Comparison of ENCODE assay signal across 1 cellular context in the genomic region with DNA sequence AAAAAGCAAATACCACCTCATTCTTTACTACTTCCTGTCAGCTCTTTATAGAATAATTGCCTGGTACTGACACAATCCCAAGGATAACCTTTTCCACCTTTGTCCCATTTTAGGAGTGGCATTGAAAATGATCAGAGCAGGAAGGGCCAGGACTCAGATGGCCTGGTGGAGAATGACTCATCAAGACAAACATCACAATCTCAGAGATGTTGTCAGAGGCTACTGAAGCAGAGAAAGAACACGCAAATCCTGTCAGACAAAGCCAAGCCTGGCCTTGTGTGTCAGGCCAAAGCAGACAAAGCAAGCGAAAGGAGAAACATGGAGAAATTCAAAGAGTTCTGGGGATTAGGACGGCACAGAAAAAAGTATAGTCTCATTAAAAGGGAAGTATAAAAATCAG.
TF ChIP-seq lines count a peak whose summit lies in the region.

No MANE protein-coding gene starts in this region.

TF ChIP-seq in HepG2, 621 proteins besides CTCF, POLR2A, EP300 and RAD21 (continued from another document and continues in another):
- TF ChIP-seq, protein P1, sequence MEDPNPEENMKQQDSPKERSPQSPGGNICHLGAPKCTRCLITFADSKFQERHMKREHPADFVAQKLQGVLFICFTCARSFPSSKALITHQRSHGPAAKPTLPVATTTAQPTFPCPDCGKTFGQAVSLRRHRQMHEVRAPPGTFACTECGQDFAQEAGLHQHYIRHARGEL (CRISPR knock-in tag; IDR thresholded peaks at IDR 0.05), result no peak
- TF ChIP-seq, protein P2, sequence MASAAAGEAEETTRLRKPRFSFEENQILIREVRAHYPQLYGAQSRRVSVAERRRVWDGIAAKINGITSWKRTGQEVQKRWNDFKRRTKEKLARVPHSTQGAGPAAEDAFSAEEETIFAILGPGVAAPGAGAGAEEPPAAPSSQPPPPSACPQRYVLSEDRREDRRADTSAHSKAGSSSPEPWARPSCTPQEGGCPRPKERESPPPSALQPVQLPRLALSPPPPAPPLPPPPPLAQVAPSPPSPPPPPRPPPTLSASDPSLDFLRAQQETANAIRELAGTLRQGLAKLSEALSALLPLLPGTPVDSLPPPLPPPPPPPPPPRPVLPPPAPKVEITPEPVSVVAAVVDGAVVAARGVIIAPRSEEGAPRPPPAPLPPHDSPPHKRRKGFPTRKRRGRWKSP (CRISPR knock-in tag; IDR thresholded peaks at IDR 0.05), result peak; percentile 45; the same call in 1 of the 2 replicates
- no peak for TF ChIP-seq NFE2L1 (CRISPR knock-in tag; IDR thresholded peaks at IDR 0.05; ENCODE audit: borderline replicate concordance)
- TF ChIP-seq ZNF124 (CRISPR knock-in tag; IDR thresholded peaks at IDR 0.05), result peak; percentile 60; the same call in 1 of the 2 replicates
- TF ChIP-seq, protein P3, sequence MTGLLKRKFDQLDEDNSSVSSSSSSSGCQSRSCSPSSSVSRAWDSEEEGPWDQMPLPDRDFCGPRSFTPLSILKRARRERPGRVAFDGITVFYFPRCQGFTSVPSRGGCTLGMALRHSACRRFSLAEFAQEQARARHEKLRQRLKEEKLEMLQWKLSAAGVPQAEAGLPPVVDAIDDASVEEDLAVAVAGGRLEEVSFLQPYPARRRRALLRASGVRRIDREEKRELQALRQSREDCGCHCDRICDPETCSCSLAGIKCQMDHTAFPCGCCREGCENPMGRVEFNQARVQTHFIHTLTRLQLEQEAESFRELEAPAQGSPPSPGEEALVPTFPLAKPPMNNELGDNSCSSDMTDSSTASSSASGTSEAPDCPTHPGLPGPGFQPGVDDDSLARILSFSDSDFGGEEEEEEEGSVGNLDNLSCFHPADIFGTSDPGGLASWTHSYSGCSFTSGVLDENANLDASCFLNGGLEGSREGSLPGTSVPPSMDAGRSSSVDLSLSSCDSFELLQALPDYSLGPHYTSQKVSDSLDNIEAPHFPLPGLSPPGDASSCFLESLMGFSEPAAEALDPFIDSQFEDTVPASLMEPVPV (CRISPR knock-in tag; IDR thresholded peaks at IDR 0.05), result no peak
- TF ChIP-seq MATR3 (CRISPR knock-in tag; IDR thresholded peaks at IDR 0.05), result no peak
- 0 out of 2 replicates have a peak, but pooled peaks have one; percentile 14 for TF ChIP-seq RARG (CRISPR knock-in tag; IDR thresholded peaks at IDR 0.05; ENCODE audit: low read depth)
- TF ChIP-seq ZNF558 (CRISPR knock-in tag; IDR thresholded peaks at IDR 0.05; ENCODE audit: borderline replicate concordance), result no peak
- TF ChIP-seq MTF2 (CRISPR knock-in tag; IDR thresholded peaks at IDR 0.05; ENCODE audit: borderline replicate concordance), result no peak
- peak; percentile 94 for TF ChIP-seq JUN (CRISPR knock-in tag; IDR thresholded peaks at IDR 0.05)
- TF ChIP-seq, protein P4, sequence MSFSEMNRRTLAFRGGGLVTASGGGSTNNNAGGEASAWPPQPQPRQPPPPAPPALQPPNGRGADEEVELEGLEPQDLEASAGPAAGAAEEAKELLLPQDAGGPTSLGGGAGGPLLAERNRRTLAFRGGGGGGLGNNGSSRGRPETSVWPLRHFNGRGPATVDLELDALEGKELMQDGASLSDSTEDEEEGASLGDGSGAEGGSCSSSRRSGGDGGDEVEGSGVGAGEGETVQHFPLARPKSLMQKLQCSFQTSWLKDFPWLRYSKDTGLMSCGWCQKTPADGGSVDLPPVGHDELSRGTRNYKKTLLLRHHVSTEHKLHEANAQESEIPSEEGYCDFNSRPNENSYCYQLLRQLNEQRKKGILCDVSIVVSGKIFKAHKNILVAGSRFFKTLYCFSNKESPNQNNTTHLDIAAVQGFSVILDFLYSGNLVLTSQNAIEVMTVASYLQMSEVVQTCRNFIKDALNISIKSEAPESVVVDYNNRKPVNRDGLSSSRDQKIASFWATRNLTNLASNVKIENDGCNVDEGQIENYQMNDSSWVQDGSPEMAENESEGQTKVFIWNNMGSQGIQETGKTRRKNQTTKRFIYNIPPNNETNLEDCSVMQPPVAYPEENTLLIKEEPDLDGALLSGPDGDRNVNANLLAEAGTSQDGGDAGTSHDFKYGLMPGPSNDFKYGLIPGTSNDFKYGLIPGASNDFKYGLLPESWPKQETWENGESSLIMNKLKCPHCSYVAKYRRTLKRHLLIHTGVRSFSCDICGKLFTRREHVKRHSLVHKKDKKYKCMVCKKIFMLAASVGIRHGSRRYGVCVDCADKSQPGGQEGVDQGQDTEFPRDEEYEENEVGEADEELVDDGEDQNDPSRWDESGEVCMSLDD (CRISPR knock-in tag; IDR thresholded peaks at IDR 0.05; ENCODE audit: borderline replicate concordance), result no peak
- TF ChIP-seq, protein P5, sequence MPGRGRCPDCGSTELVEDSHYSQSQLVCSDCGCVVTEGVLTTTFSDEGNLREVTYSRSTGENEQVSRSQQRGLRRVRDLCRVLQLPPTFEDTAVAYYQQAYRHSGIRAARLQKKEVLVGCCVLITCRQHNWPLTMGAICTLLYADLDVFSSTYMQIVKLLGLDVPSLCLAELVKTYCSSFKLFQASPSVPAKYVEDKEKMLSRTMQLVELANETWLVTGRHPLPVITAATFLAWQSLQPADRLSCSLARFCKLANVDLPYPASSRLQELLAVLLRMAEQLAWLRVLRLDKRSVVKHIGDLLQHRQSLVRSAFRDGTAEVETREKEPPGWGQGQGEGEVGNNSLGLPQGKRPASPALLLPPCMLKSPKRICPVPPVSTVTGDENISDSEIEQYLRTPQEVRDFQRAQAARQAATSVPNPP (CRISPR knock-in tag; IDR thresholded peaks at IDR 0.05), result no peak
- TF ChIP-seq ZNF468 (CRISPR knock-in tag; IDR thresholded peaks at IDR 0.05), result no peak
- no peak for TF ChIP-seq ZNF549 (CRISPR knock-in tag; IDR thresholded peaks at IDR 0.05)
- TF ChIP-seq KLF12 (CRISPR knock-in tag; IDR thresholded peaks at IDR 0.05; ENCODE audit: borderline replicate concordance), result no peak
- TF ChIP-seq CEBPB (IDR thresholded peaks at IDR 0.05; ENCODE audit: borderline replicate concordance, low read depth, low read length), result no peak
- no peak for TF ChIP-seq ZNF83 (CRISPR knock-in tag; IDR thresholded peaks at IDR 0.05; ENCODE audit: borderline replicate concordance)
- TF ChIP-seq KMT2B (CRISPR knock-in tag; IDR thresholded peaks at IDR 0.05), result no peak
- TF ChIP-seq, protein P6, sequence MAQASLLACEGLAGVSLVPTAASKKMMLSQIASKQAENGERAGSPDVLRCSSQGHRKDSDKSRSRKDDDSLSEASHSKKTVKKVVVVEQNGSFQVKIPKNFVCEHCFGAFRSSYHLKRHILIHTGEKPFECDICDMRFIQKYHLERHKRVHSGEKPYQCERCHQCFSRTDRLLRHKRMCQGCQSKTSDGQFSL (CRISPR knock-in tag; IDR thresholded peaks at IDR 0.05), result no peak
- TF ChIP-seq TARDBP (CRISPR knock-in tag; IDR thresholded peaks at IDR 0.05), result no peak
- TF ChIP-seq MEIS1 (CRISPR knock-in tag; IDR thresholded peaks at IDR 0.05; ENCODE audit: borderline replicate concordance), result peak; percentile 60; the same call in 1 of the 2 replicates
- TF ChIP-seq DR1 (CRISPR knock-in tag; IDR thresholded peaks at IDR 0.05), result no peak
- TF ChIP-seq, protein P7, sequence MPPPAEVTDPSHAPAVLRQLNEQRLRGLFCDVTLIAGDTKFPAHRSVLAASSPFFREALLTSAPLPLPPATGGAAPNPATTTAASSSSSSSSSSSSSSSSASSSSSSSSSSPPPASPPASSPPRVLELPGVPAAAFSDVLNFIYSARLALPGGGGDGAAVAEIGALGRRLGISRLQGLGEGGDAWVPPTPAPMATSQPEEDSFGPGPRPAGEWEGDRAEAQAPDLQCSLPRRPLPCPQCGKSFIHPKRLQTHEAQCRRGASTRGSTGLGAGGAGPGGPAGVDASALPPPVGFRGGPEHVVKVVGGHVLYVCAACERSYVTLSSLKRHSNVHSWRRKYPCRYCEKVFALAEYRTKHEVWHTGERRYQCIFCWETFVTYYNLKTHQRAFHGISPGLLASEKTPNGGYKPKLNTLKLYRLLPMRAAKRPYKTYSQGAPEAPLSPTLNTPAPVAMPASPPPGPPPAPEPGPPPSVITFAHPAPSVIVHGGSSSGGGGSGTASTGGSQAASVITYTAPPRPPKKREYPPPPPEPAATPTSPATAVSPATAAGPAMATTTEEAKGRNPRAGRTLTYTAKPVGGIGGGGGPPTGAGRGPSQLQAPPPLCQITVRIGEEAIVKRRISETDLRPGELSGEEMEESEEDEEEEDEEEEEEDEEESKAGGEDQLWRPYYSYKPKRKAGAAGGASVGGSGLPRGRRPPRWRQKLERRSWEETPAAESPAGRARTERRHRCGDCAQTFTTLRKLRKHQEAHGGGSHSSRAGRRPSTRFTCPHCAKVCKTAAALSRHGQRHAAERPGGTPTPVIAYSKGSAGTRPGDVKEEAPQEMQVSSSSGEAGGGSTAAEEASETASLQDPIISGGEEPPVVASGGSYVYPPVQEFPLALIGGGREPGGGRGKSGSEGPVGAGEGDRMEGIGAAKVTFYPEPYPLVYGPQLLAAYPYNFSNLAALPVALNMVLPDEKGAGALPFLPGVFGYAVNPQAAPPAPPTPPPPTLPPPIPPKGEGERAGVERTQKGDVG (CRISPR knock-in tag; IDR thresholded peaks at IDR 0.05; ENCODE audit: borderline replicate concordance), result no peak
- no peak for TF ChIP-seq GLI4 (CRISPR knock-in tag; IDR thresholded peaks at IDR 0.05; ENCODE audit: borderline replicate concordance)
- TF ChIP-seq, protein P8, sequence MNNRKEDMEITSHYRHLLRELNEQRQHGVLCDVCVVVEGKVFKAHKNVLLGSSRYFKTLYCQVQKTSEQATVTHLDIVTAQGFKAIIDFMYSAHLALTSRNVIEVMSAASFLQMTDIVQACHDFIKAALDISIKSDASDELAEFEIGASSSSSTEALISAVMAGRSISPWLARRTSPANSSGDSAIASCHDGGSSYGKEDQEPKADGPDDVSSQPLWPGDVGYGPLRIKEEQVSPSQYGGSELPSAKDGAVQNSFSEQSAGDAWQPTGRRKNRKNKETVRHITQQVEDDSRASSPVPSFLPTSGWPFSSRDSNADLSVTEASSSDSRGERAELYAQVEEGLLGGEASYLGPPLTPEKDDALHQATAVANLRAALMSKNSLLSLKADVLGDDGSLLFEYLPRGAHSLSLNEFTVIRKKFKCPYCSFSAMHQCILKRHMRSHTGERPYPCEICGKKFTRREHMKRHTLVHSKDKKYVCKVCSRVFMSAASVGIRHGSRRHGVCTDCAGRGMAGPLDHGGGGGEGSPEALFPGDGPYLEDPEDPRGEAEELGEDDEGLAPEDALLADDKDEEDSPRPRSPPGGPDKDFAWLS (CRISPR knock-in tag; IDR thresholded peaks at IDR 0.05; ENCODE audit: borderline replicate concordance), result no peak
- TF ChIP-seq FOXJ3 (CRISPR knock-in tag; IDR thresholded peaks at IDR 0.05; ENCODE audit: borderline replicate concordance), result peak; percentile 61; the same call in 1 of the 2 replicates
- TF ChIP-seq ZBTB7A (CRISPR knock-in tag; IDR thresholded peaks at IDR 0.05), result no peak
- no peak for TF ChIP-seq EZH2 (conservative IDR thresholded peaks at IDR 0.05; ENCODE audit: low read depth, low read length)
- no peak; the same call in 1 of the 2 replicates for TF ChIP-seq KDM3A (CRISPR knock-in tag; IDR thresholded peaks at IDR 0.05; ENCODE audit: low read depth)
- TF ChIP-seq ZNF879 (CRISPR knock-in tag; IDR thresholded peaks at IDR 0.05), result no peak
- no peak for TF ChIP-seq MZF1 (CRISPR knock-in tag; IDR thresholded peaks at IDR 0.05; ENCODE audit: borderline replicate concordance)
- no peak for TF ChIP-seq MTA1 (CRISPR knock-in tag; IDR thresholded peaks at IDR 0.05; ENCODE audit: borderline replicate concordance)
- TF ChIP-seq, protein P9, sequence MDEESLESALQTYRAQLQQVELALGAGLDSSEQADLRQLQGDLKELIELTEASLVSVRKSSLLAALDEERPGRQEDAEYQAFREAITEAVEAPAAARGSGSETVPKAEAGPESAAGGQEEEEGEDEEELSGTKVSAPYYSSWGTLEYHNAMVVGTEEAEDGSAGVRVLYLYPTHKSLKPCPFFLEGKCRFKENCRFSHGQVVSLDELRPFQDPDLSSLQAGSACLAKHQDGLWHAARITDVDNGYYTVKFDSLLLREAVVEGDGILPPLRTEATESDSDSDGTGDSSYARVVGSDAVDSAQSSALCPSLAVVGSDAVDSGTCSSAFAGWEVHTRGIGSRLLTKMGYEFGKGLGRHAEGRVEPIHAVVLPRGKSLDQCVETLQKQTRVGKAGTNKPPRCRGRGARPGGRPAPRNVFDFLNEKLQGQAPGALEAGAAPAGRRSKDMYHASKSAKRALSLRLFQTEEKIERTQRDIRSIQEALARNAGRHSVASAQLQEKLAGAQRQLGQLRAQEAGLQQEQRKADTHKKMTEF (CRISPR knock-in tag; IDR thresholded peaks at IDR 0.05), result peak; percentile 91
- TF ChIP-seq, protein P10, sequence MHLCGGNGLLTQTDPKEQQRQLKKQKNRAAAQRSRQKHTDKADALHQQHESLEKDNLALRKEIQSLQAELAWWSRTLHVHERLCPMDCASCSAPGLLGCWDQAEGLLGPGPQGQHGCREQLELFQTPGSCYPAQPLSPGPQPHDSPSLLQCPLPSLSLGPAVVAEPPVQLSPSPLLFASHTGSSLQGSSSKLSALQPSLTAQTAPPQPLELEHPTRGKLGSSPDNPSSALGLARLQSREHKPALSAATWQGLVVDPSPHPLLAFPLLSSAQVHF (CRISPR knock-in tag; IDR thresholded peaks at IDR 0.05), result no peak
- TF ChIP-seq ZNF143 (CRISPR knock-in tag; IDR thresholded peaks at IDR 0.05), result no peak
- TF ChIP-seq, protein P11, sequence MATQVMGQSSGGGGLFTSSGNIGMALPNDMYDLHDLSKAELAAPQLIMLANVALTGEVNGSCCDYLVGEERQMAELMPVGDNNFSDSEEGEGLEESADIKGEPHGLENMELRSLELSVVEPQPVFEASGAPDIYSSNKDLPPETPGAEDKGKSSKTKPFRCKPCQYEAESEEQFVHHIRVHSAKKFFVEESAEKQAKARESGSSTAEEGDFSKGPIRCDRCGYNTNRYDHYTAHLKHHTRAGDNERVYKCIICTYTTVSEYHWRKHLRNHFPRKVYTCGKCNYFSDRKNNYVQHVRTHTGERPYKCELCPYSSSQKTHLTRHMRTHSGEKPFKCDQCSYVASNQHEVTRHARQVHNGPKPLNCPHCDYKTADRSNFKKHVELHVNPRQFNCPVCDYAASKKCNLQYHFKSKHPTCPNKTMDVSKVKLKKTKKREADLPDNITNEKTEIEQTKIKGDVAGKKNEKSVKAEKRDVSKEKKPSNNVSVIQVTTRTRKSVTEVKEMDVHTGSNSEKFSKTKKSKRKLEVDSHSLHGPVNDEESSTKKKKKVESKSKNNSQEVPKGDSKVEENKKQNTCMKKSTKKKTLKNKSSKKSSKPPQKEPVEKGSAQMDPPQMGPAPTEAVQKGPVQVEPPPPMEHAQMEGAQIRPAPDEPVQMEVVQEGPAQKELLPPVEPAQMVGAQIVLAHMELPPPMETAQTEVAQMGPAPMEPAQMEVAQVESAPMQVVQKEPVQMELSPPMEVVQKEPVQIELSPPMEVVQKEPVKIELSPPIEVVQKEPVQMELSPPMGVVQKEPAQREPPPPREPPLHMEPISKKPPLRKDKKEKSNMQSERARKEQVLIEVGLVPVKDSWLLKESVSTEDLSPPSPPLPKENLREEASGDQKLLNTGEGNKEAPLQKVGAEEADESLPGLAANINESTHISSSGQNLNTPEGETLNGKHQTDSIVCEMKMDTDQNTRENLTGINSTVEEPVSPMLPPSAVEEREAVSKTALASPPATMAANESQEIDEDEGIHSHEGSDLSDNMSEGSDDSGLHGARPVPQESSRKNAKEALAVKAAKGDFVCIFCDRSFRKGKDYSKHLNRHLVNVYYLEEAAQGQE (IDR thresholded peaks at IDR 0.05; ENCODE audit: borderline replicate concordance in 1 of 2, low read depth in 1 of 2, low read length in 2 of 2), result no peak
- peak; percentile 82; the same call in 1 of the 2 replicates for TF ChIP-seq ZNF614 (CRISPR knock-in tag; IDR thresholded peaks at IDR 0.05; ENCODE audit: borderline replicate concordance)
- no peak for TF ChIP-seq SMAD1 (CRISPR knock-in tag; IDR thresholded peaks at IDR 0.05; ENCODE audit: borderline replicate concordance, low read depth)
- no peak for TF ChIP-seq CENPX (CRISPR knock-in tag; IDR thresholded peaks at IDR 0.05)
- TF ChIP-seq STAT5B (CRISPR knock-in tag; IDR thresholded peaks at IDR 0.05), result no peak
- TF ChIP-seq MTA3 (CRISPR knock-in tag; IDR thresholded peaks at IDR 0.05), result no peak
- no peak for TF ChIP-seq ZNF510 (CRISPR knock-in tag; IDR thresholded peaks at IDR 0.05; ENCODE audit: low read depth)
- no peak for TF ChIP-seq ATAD3A (CRISPR knock-in tag; IDR thresholded peaks at IDR 0.05)
